ENCODE assay signal across 8 cellular contexts in genomic region chr14:103628684-103629502, GRCh38. TPM values are rescaled to one million over a fixed set of nuclear protein-coding genes. Genes with fewer than 3 reads are reported as not detected.
DNase-seq lines count a peak whose midpoint lies in the region; ATAC-seq, FAIRE-seq and TF ChIP-seq lines count a peak whose summit lies in the region.

KLC1 (plus strand) TSS chr14:103629211; CDS start chr14:103654565, 25,354 bp downstream.

- CTCF ChIA-PET in A549 (lab: Yijun Ruan, JAX) = interaction anchor here (0.5 to 1.0 kb wide), 4 partner anchors 24 to 57 kb away, joined by 3 read pairs; no protein-coding TSS in a partner anchor

- POLR2A ChIA-PET in A549 (lab: Yijun Ruan, JAX) = interaction anchor here (0.5 to 1.3 kb wide), 3 partner anchors 53 to 1792 kb away, joined by 3 to 6 read pairs (median 4); no protein-coding TSS in a partner anchor

- H2BK15ac ChIP-seq in mesenchymal stem cell (ENCODE audit: low read depth, poor library complexity, severe bottlenecking) = peak within 1 kb of the TSS; percentile 97

- peaks cover 31% of the 10 kb centered on the region for H3K36me3 Mint-ChIP-seq in effector memory CD8-positive, alpha-beta T cell (ENCODE audit: insufficient read depth)

- H2AFZ ChIP-seq in mesenchymal stem cell (ENCODE audit: low read depth, low read length) = peak within 1 kb of the TSS; percentile 72

- no peaks in the 10 kb centered on the region for H3K79me1 ChIP-seq in mesenchymal stem cell (replicated peaks; ENCODE audit: low read length, poor library complexity, severe bottlenecking)

- H3K14ac ChIP-seq in mesenchymal stem cell (ENCODE audit: low read length in 2 of 2) = peak within 1 kb of the TSS in 1 of 2 experiments; percentile 99

- H3K9me3 Mint-ChIP-seq in effector memory CD8-positive, alpha-beta T cell = no peaks in the 10 kb centered on the region

- peak within 1 kb of the TSS; percentile 98 for H3K9ac ChIP-seq in mesenchymal stem cell (ENCODE audit: low read length)

- DNase-seq in A549 (ENCODE audit: low read depth in 1 of 2, low spot score in 1 of 2) (peak; percentile 71 to 76), GM18507 (ENCODE audit: extremely low spot score, insufficient read length, low read depth) (peak; percentile 65), NCI-H510A (lab: John Stamatoyannopoulos, UW) (peak; percentile 52), mesenchymal stem cell (peak; percentile 74)
- DNase-seq in activated CD8-positive, alpha-beta memory T cell treated with anti-CD3 and anti-CD28 coated beads for 4 hours (ENCODE audit: low read depth in 2 of 2) = peak; percentile 66 to 67
- DNase-seq in effector memory CD8-positive, alpha-beta T cell = peak; percentile 79 to 82 (median 80)
- peak; percentile 63 for DNase-seq in stimulated activated CD8-positive, alpha-beta memory T cell treated with anti-CD3 and anti-CD28 coated beads, Interleukin-12 subunit alpha, Interleukin-12 subunit beta, amount 100 ng/mL, for 24 hours (ENCODE audit: extremely low read depth)

- H3K4me1 ChIP-seq in A549 = peaks cover 47% of the 10 kb centered on the region
- H3K4me1 ChIP-seq in mesenchymal stem cell (ENCODE audit: control insufficient read depth, insufficient read depth, low read depth, low read length) = peaks cover 29% of the 10 kb centered on the region

- ATAC-seq in A549 = peak; percentile 58 to 72
- ATAC-seq in HG03045 (IDR thresholded peaks at IDR 0.05; ENCODE audit: unreplicated experiment) = peak; percentile 68
- peak; percentile 79 for ATAC-seq in effector memory CD8-positive, alpha-beta T cell (replicated peaks)

- H4K8ac ChIP-seq in mesenchymal stem cell (ENCODE audit: low read length) = peak within 1 kb of the TSS; percentile 98

- peaks cover 28% of the 10 kb centered on the region in 2 donors for H3K4me1 Mint-ChIP-seq in effector memory CD8-positive, alpha-beta T cell (ENCODE audit: low read depth in 2 of 2)

- peak within 1 kb of the TSS; percentile 94 for H2BK5ac ChIP-seq in mesenchymal stem cell (ENCODE audit: low read depth, low read length, poor library complexity, severe bottlenecking)

- TF ChIP-seq EP300 in A549 (IDR thresholded peaks at IDR 0.05) = no peak

- H3K4me3 Mint-ChIP-seq in effector memory CD8-positive, alpha-beta T cell = peak within 1 kb of the TSS; percentile 84 to 86

- peak within 1 kb of the TSS; percentile 95 for H2BK120ac ChIP-seq in mesenchymal stem cell (ENCODE audit: low read depth, low read length)

- H3K27ac ChIP-seq in A549 (peak within 1 kb of the TSS; percentile 96 to 98), mesenchymal stem cell (ENCODE audit: low read length, poor library complexity, severe bottlenecking) (peak within 1 kb of the TSS; percentile 91)

- H3K27ac Mint-ChIP-seq in effector memory CD8-positive, alpha-beta T cell = peak within 1 kb of the TSS; percentile 91 to 94

- H4K91ac ChIP-seq in mesenchymal stem cell (ENCODE audit: low read length) = peak within 1 kb of the TSS; percentile 99

- peak within 1 kb of the TSS; percentile 59 for H2AK5ac ChIP-seq in mesenchymal stem cell (ENCODE audit: low read length, severe bottlenecking)

- peak within 1 kb of the TSS; percentile 90 to 98 for H3K23ac ChIP-seq in mesenchymal stem cell (ENCODE audit: low read length in 2 of 2)

- H3K27me3 Mint-ChIP-seq in effector memory CD8-positive, alpha-beta T cell = no peaks in the 10 kb centered on the region

- H3K27me3 ChIP-seq in mesenchymal stem cell (ENCODE audit: control insufficient read depth in 1 of 2, insufficient read depth in 1 of 2, low read length in 2 of 2) = no peaks in the 10 kb centered on the region

- H3K4me2 ChIP-seq in A549 = peak within 1 kb of the TSS; percentile 86
- H3K4me2 ChIP-seq in mesenchymal stem cell (ENCODE audit: low read length, poor library complexity, severe bottlenecking) = peak within 1 kb of the TSS; percentile 76

- TF ChIP-seq RAD21 in A549 (conservative IDR thresholded peaks at IDR 0.05 in 1 of 2, IDR thresholded peaks at IDR 0.05 in 1 of 2) = no peak

- H3K4ac ChIP-seq in mesenchymal stem cell (ENCODE audit: low read depth in 1 of 2, low read length in 2 of 2) = peak within 1 kb of the TSS; percentile 96 to 99

- H3K4me3 ChIP-seq in A549 (peak within 1 kb of the TSS; percentile 78), mesenchymal stem cell (ENCODE audit: insufficient read depth in 1 of 2, low read depth in 1 of 2, low read length in 2 of 2) (peak within 1 kb of the TSS; percentile 92 to 99)

- peak within 1 kb of the TSS in 1 of 2 experiments; percentile 74 for H2BK12ac ChIP-seq in mesenchymal stem cell (ENCODE audit: low read length in 2 of 2)

- H3K36me3 ChIP-seq in mesenchymal stem cell (ENCODE audit: control insufficient read depth in 1 of 2, insufficient read depth in 2 of 2, low read depth in 1 of 2, low read length in 2 of 2) = peaks cover 9 to 16% of the 10 kb centered on the region in 2 experiments

- TF ChIP-seq POLR2A in A549 (IDR thresholded peaks at IDR 0.05; ENCODE audit: low read length) = peak; percentile 84

- peak within 1 kb of the TSS; percentile 96 to 98 for H3K18ac ChIP-seq in mesenchymal stem cell (ENCODE audit: low read depth in 1 of 2, low read length in 2 of 2)

- H3K9me3 ChIP-seq in A549 (no peaks in the 10 kb centered on the region), mesenchymal stem cell (ENCODE audit: control insufficient read depth, low read length) (no peaks in the 10 kb centered on the region)

- no peak for TF ChIP-seq CTCF in A549 (IDR thresholded peaks at IDR 0.05)

- FAIRE-seq in A549 (lab: Jason Lieb, UNC) (no peak), GM18507 (lab: Jason Lieb, UNC) (peak; percentile 24)

- 3% methylated on average over 27 of the region's 97 CpGs for WGBS in A549 (ENCODE audit: missing lambda C conversion rate)
- 2% methylated on average over 64 of the region's 97 CpGs for WGBS in mesenchymal stem cell

TF ChIP-seq in A549, 52 proteins besides CTCF, POLR2A, EP300 and RAD21 (continues in another document):
- TF ChIP-seq ESRRA (IDR thresholded peaks at IDR 0.05; ENCODE audit: borderline replicate concordance, low read length) (no peak; the same call in 1 of the 2 replicates), JUNB (IDR thresholded peaks at IDR 0.05) (no peak), HEYL (CRISPR knock-in tag; IDR thresholded peaks at IDR 0.05) (peak; percentile 65; the same call in 1 of the 2 replicates), JUN (IDR thresholded peaks at IDR 0.05) (peak; percentile 29 to 91; a peak in 4 of 5 replicates), HOXB5 (CRISPR knock-in tag; IDR thresholded peaks at IDR 0.05) (peak; percentile 89; the same call in 1 of the 2 replicates), KDM1A (IDR thresholded peaks at IDR 0.05; ENCODE audit: low read depth) (no peak), MAFK (IDR thresholded peaks at IDR 0.05; ENCODE audit: partially characterized antibody) (no peak), GATA3 (IDR thresholded peaks at IDR 0.05; ENCODE audit: borderline replicate concordance) (peak; percentile 40; the same call in 1 of the 2 replicates), BHLHE40 (IDR thresholded peaks at IDR 0.05; ENCODE audit: low read depth, low read length) (no peak), CEBPB (IDR thresholded peaks at IDR 0.05) (no peak), PHF8 (IDR thresholded peaks at IDR 0.05; ENCODE audit: borderline replicate concordance, low read depth) (peak; percentile 84), TP53 (CRISPR knock-in tag; IDR thresholded peaks at IDR 0.05) (peak; percentile 70; the same call in 1 of the 2 replicates), ZFP36 (IDR thresholded peaks at IDR 0.05; ENCODE audit: borderline replicate concordance, partially characterized antibody) (no peak), MYC (IDR thresholded peaks at IDR 0.05; ENCODE audit: borderline replicate concordance, low read length) (peak; percentile 49; the same call in 1 of the 2 replicates), FOXS1 (CRISPR knock-in tag; IDR thresholded peaks at IDR 0.05) (no peak; the same call in 1 of the 2 replicates), SREBF2 (IDR thresholded peaks at IDR 0.05) (no peak), NPAS2 (CRISPR knock-in tag; IDR thresholded peaks at IDR 0.05; ENCODE audit: borderline replicate concordance) (no peak), SMC3 (IDR thresholded peaks at IDR 0.05) (no peak), BCL3 (IDR thresholded peaks at IDR 0.05) (peak; percentile 59; the same call in 1 of the 3 replicates), POLR2AphosphoS2 (conservative IDR thresholded peaks at IDR 0.05; ENCODE audit: low read length) (no peak), HOXB13 (CRISPR knock-in tag; IDR thresholded peaks at IDR 0.05; ENCODE audit: low read depth) (peak; percentile 80; the same call in 1 of the 2 replicates), HDAC2 (IDR thresholded peaks at IDR 0.05) (no peak), HOXA7 (CRISPR knock-in tag; IDR thresholded peaks at IDR 0.05) (no peak; the same call in 1 of the 2 replicates), CBX8 (IDR thresholded peaks at IDR 0.05) (no peak), E2F6 (IDR thresholded peaks at IDR 0.05; ENCODE audit: borderline replicate concordance, low read depth) (no peak)

RNA-seq across cellular contexts. Expression of gene KLC1, which starts in this region (rescaled TPM):
- polyA plus RNA-seq in A549 (2011; rRNA removed) = 106 and 150 TPM in 2 replicates
- 160 and 161 TPM in 2 replicates for polyA plus RNA-seq in A549 (2012; cell fraction: cytosol; rRNA removed)
- polyA plus RNA-seq in A549 (2012; cell fraction: nucleus; rRNA removed) = 258 TPM in 2 replicates
- 74.8 to 82.9 TPM (median 81.8 TPM) in 3 replicates for polyA plus RNA-seq in A549 (2017; fragmentation: RNase III; extraction: RNeasy Plus Mini Kit Qiagen cat#74134 plus additional on column Dnase treatment)
- polyA minus RNA-seq in A549 (2011; rRNA and poly(A)+ RNA removed) = 64.6 and 71.5 TPM in 2 replicates
- polyA plus RNA-seq in mesenchymal stem cell (2013, experiment 1 of 2) = 83.2 TPM
- polyA plus RNA-seq in mesenchymal stem cell (2013, experiment 2 of 2) = 80.5 TPM

Comparison
In these comparisons a context has a peak if more than half of its experiments do, and no peak if none do; other contexts are left out.
1. Peak in every context shown above with its lines: DNase-seq, ATAC-seq, H3K4me3 ChIP-seq and H3K27ac ChIP-seq.